24 cellular contexts compared by ENCODE assay signal in genomic region chr6:169503556-169503955, GRCh38.
A peak's percentile ranks its signal among the peaks of the same experiment; 100 is the strongest.
DNase-seq lines count a peak whose midpoint lies in the region; ATAC-seq and TF ChIP-seq lines count a peak whose summit lies in the region.
"Had no signal": no experiment of that assay in that cellular context is flagged by ENCODE, and none has a peak within 500 bp of the region (broad histone marks: within the 10 kb centered on the region; RNA-seq: fewer than 3 reads in every experiment).

No MANE protein-coding gene starts in this region.

- no peak overlapping the region for H3K27ac ChIP-seq in IMR-90 (ENCODE audit: insufficient read depth, low read length)
- H3K27ac ChIP-seq in fibroblast of lung (ENCODE audit: insufficient read depth, low read length) = no peak overlapping the region
- H3K27ac ChIP-seq in osteoblast (ENCODE audit: low read depth, low read length) = no peak overlapping the region
- H3K27ac ChIP-seq in RWPE1 = no peak overlapping the region
- H3K27ac ChIP-seq: A549, BLaER1, KMS-11, PC-9, SJSA1 had no signal

- H3K56ac ChIP-seq in IMR-90 (ENCODE audit: extremely low read depth, insufficient read depth, low read length) = no peak overlapping the region

- no peak overlapping the region for H2AK9ac ChIP-seq in IMR-90 (replicated peaks; ENCODE audit: low read depth, low read length, poor library complexity)

- TF ChIP-seq RAD21 in IMR-90 (IDR thresholded peaks at IDR 0.05; ENCODE audit: low read length) = no peak

- no peak overlapping the region for H2BK15ac ChIP-seq in IMR-90 (ENCODE audit: low read depth, low read length)

- H2BK5ac ChIP-seq in IMR-90 (ENCODE audit: low read depth, low read length, poor library complexity, severe bottlenecking) = no peak overlapping the region

- TF ChIP-seq CTCF in BJ (IDR thresholded peaks at IDR 0.05; ENCODE audit: insufficient read depth, low read depth, low read length) (no peak), IMR-90 (conservative IDR thresholded peaks at IDR 0.05; ENCODE audit: low read depth, low read length) (no peak), fibroblast of lung (conservative IDR thresholded peaks at IDR 0.05 in 1 of 2, IDR thresholded peaks at IDR 0.05 in 1 of 2; ENCODE audit: low read depth in 1 of 2, low read length in 2 of 2) (no peak), osteoblast (IDR thresholded peaks at IDR 0.05; ENCODE audit: extremely low read depth, low read depth, low read length) (no peak), RWPE1 (conservative IDR thresholded peaks at IDR 0.05; ENCODE audit: low read depth) (no peak)

- H3K79me2 ChIP-seq in fibroblast of lung (ENCODE audit: control insufficient read depth, insufficient read depth, low read length) (no peaks in the 10 kb centered on the region), osteoblast (ENCODE audit: insufficient read depth, low read length) (no peaks in the 10 kb centered on the region)

- H3K14ac ChIP-seq in IMR-90 (replicated peaks; ENCODE audit: low read depth, low read length) = no peak overlapping the region

- H4K20me1 ChIP-seq in IMR-90 (ENCODE audit: insufficient read depth, low read length) = no peaks in the 10 kb centered on the region
- no peaks in the 10 kb centered on the region for H4K20me1 ChIP-seq in fibroblast of lung (ENCODE audit: control insufficient read depth, extremely low read depth, insufficient read depth, low read length)
- H4K20me1 ChIP-seq in osteoblast (ENCODE audit: insufficient read depth, low read length) = no peaks in the 10 kb centered on the region
- H4K20me1 ChIP-seq: BLaER1 had no signal

- no peak overlapping the region for H2BK120ac ChIP-seq in IMR-90 (ENCODE audit: low read depth, low read length)

- H3K36me3 ChIP-seq in BJ (ENCODE audit: control insufficient read depth, insufficient read depth, low read length) (peaks cover 2% of the 10 kb centered on the region; the same call in 1 of the 2 replicates), IMR-90 (ENCODE audit: control insufficient read depth, insufficient read depth, low read length) (0 out of 2 replicates have a peak, but pooled peaks cover 1% of the 10 kb centered on the region), fibroblast of lung (ENCODE audit: control insufficient read depth, insufficient read depth, low read length) (no peaks in the 10 kb centered on the region), osteoblast (ENCODE audit: insufficient read depth, low read length) (no peaks in the 10 kb centered on the region)
- H3K36me3 ChIP-seq: SJSA1 had no signal

- DNase-seq in BJ (ENCODE audit: low read depth) (peak; percentile 39), IMR-90 (no peak), fibroblast of lung (ENCODE audit: low read depth in 2 of 2) (peak in 1 of 2 donors; percentile 69), osteoblast (ENCODE audit: insufficient read length, low spot score, missing footprints) (peak; percentile 42), RWPE1 (ENCODE audit: low spot score) (no peak)
- DNase-seq in stimulated activated naive CD8-positive, alpha-beta T cell treated with anti-CD3 and anti-CD28 coated beads, Interleukin-15, Interleukin-2, amounts not matched to agents 100 U/mL and 50 U/mL, for 24 hours = no peak
- DNase-seq: CD4-positive, CD25-positive, alpha-beta regulatory T cell; DMS153; DND-41; GOT3; HCEC 1CT; NCI-H1048; NCI-H1417; NCI-H1694; NCI-H2029 treated with DMSO at 0.1 percent for 48 hours; NCI-H2227 treated with DMSO at 0.1 percent for 48 hours; NCI-H526 treated with DMSO at 0.1 percent for 48 hours; PC-9; Right ventricle myocardium superior had no signal

- H4K5ac ChIP-seq in IMR-90 (ENCODE audit: low read depth, low read length) = no peak overlapping the region

- H2AFZ ChIP-seq in IMR-90 (replicated peaks; ENCODE audit: low read length, poor library complexity) (no peak overlapping the region), fibroblast of lung (ENCODE audit: low read length) (peak overlapping the region; percentile 57), osteoblast (ENCODE audit: low read length) (peak overlapping the region; percentile 36)
- H2AFZ ChIP-seq: PC-9 had no signal

- no peak for TF ChIP-seq POLR2A in IMR-90 (IDR thresholded peaks at IDR 0.05; ENCODE audit: low read depth, low read length)

- peak; percentile 14 for ATAC-seq in IMR-90 (ENCODE audit: low read depth)
- ATAC-seq in GM18867 (IDR thresholded peaks at IDR 0.05; ENCODE audit: unreplicated experiment) = no peak
- no peak for ATAC-seq in stimulated activated naive CD8-positive, alpha-beta T cell treated with anti-CD3 and anti-CD28 coated beads, Interleukin-15, Interleukin-2, amounts not matched to agents 100 U/mL and 50 U/mL, for 24 hours
- ATAC-seq: A549 had no signal

- H3K4me1 ChIP-seq in IMR-90 (ENCODE audit: control insufficient read depth, insufficient read depth, low read length) (peaks cover 2% of the 10 kb centered on the region; the same call in 1 of the 2 replicates), fibroblast of lung (ENCODE audit: control insufficient read depth, extremely low read depth, insufficient read depth, low read length) (peaks cover 3% of the 10 kb centered on the region), osteoblast (ENCODE audit: insufficient read depth, low read length) (peaks cover 6% of the 10 kb centered on the region)
- H3K4me1 ChIP-seq: A549, BLaER1, SJSA1 had no signal

- no TSS peak for BruUV-seq in IMR-90 (replicated peaks; lab: Mats Ljungman, UMichigan)

- H3K18ac ChIP-seq in IMR-90 (ENCODE audit: low read depth, low read length) = no peak overlapping the region

- intact Hi-C loops in IMR-90 (cut with micrococcal nuclease) = no loop called here

- POLR2A ChIA-PET in BJ (lab: Charles Lee) = no interaction called here
- POLR2A ChIA-PET in IMR-90 (lab: Charles Lee; ENCODE audit: unreplicated experiment) = no interaction called here
- POLR2A ChIA-PET in RWPE1 (lab: Yijun Ruan, JAX; ENCODE audit: low non-redundant PET) = no interaction called here

- no peak overlapping the region for H4K91ac ChIP-seq in IMR-90 (ENCODE audit: insufficient read depth, low read depth, low read length)

- CTCF ChIA-PET in BJ (lab: Yijun Ruan, JAX) = no interaction called here
- CTCF ChIA-PET in IMR-90 (lab: Yijun Ruan, JAX) = no interaction called here
- CTCF ChIA-PET in RWPE1 (lab: Yijun Ruan, JAX) = no interaction called here

- no peaks in the 10 kb centered on the region for H3K79me1 ChIP-seq in IMR-90 (ENCODE audit: low read depth in 1 of 2, low read length in 2 of 2)

- dilution Hi-C loops in IMR-90 (cut with HindIII; ENCODE audit: low sequenced_read_pairs, unreplicated experiment) = no loop called here

- no peak overlapping the region; a peak in 1 of 4 replicates for H4K8ac ChIP-seq in IMR-90 (ENCODE audit: low read depth in 2 of 2, low read length in 2 of 2)

- no peak overlapping the region for H2BK20ac ChIP-seq in IMR-90 (ENCODE audit: low read depth, low read length)

- no peak overlapping the region; the same call in 1 of the 2 replicates for H3K9ac ChIP-seq in IMR-90 (ENCODE audit: low read depth, low read length)
- no peak overlapping the region for H3K9ac ChIP-seq in fibroblast of lung (ENCODE audit: insufficient read depth, low read length)
- H3K9ac ChIP-seq: BLaER1, KMS-11 had no signal

- no peak overlapping the region for H2AK5ac ChIP-seq in IMR-90 (ENCODE audit: low read depth, low read length)

- in situ Hi-C loops in IMR-90 (cut with MboI; ENCODE audit: low sequenced_read_pairs) = no loop called here

- H3K4ac ChIP-seq in IMR-90 (ENCODE audit: low read depth, low read length) = no peak overlapping the region

- WGBS in IMR-90 (ENCODE audit: extremely low coverage in 2 of 2, insufficient read length in 1 of 2), 2 experiments = no CpG with 5 or more reads among the region's 1 CpG

- no peak overlapping the region for H3K23ac ChIP-seq in IMR-90 (ENCODE audit: low read depth, low read length)

- no peaks in the 10 kb centered on the region; the same call in 1 of the 2 replicates for H3K9me3 ChIP-seq in IMR-90 (ENCODE audit: control insufficient read depth, insufficient read depth, low read length)
- H3K9me3 ChIP-seq in fibroblast of lung (ENCODE audit: control insufficient read depth, insufficient read depth, low read depth, low read length) = no peaks in the 10 kb centered on the region
- no peaks in the 10 kb centered on the region for H3K9me3 ChIP-seq in osteoblast (ENCODE audit: low read depth, low read length)
- H3K9me3 ChIP-seq: A549, SJSA1 had no signal

- H3K4me2 ChIP-seq in IMR-90 (ENCODE audit: low read depth, low read length) (no peak overlapping the region), fibroblast of lung (ENCODE audit: extremely low read depth, insufficient read depth, low read length) (no peak overlapping the region), osteoblast (ENCODE audit: insufficient read depth, low read length) (no peak overlapping the region)
- H3K4me2 ChIP-seq: A549, BLaER1, KMS-11, PC-9 had no signal

- H3K4me3 ChIP-seq in BJ (ENCODE audit: low read depth, low read length) (no peak overlapping the region), IMR-90 (ENCODE audit: insufficient read depth, low read depth, low read length) (no peak overlapping the region), fibroblast of lung (replicated peaks in 1 of 4; ENCODE audit: control extremely low read depth in 1 of 4, insufficient read depth in 1 of 4, low read depth in 3 of 4, low read length in 4 of 4) (no peak overlapping the region), osteoblast (ENCODE audit: insufficient read depth, low read length) (no peak overlapping the region)
- H3K4me3 ChIP-seq: A549, BLaER1, PC-9, SJSA1 had no signal

- no peaks in the 10 kb centered on the region for H3K27me3 ChIP-seq in BJ (ENCODE audit: control insufficient read depth, insufficient read depth, low read length)
- no peaks in the 10 kb centered on the region for H3K27me3 ChIP-seq in IMR-90 (ENCODE audit: control insufficient read depth, insufficient read depth, low read length)
- H3K27me3 ChIP-seq in fibroblast of lung (ENCODE audit: control insufficient read depth, insufficient read depth, low read length) = no peaks in the 10 kb centered on the region
- no peaks in the 10 kb centered on the region for H3K27me3 ChIP-seq in osteoblast (ENCODE audit: insufficient read depth, low read length)
- H3K27me3 ChIP-seq: BLaER1 had no signal

- H3K9me1 ChIP-seq in IMR-90 (ENCODE audit: insufficient read depth, low read length) = no peaks in the 10 kb centered on the region

TF ChIP-seq in IMR-90, 13 proteins besides CTCF, POLR2A, EP300 and RAD21 (continues in another document):
- TF ChIP-seq BHLHE40 (IDR thresholded peaks at IDR 0.05; ENCODE audit: low read depth, low read length) = no peak
- TF ChIP-seq CHD1 (IDR thresholded peaks at IDR 0.05; ENCODE audit: low read depth, low read length) = no peak
- TF ChIP-seq MAZ (IDR thresholded peaks at IDR 0.05; ENCODE audit: borderline replicate concordance, low read depth, low read length) = no peak
- TF ChIP-seq USF2 (IDR thresholded peaks at IDR 0.05; ENCODE audit: low read depth, low read length) = no peak
- TF ChIP-seq FOS (IDR thresholded peaks at IDR 0.05; ENCODE audit: low read depth, low read length) = no peak

Comparison
In these comparisons a context has a peak if more than half of its experiments do, and no peak if none do; other contexts are left out.
1. DNase-seq: peak in BJ (single experiment) and osteoblast (single experiment); none in IMR-90 (single experiment), RWPE1 (single experiment) and stimulated activated naive CD8-positive, alpha-beta T cell treated with anti-CD3 and anti-CD28 coated beads, Interleukin-15, Interleukin-2, amounts not matched to agents 100 U/mL and 50 U/mL, for 24 hours (single experiment).